In the genomic region with DNA sequence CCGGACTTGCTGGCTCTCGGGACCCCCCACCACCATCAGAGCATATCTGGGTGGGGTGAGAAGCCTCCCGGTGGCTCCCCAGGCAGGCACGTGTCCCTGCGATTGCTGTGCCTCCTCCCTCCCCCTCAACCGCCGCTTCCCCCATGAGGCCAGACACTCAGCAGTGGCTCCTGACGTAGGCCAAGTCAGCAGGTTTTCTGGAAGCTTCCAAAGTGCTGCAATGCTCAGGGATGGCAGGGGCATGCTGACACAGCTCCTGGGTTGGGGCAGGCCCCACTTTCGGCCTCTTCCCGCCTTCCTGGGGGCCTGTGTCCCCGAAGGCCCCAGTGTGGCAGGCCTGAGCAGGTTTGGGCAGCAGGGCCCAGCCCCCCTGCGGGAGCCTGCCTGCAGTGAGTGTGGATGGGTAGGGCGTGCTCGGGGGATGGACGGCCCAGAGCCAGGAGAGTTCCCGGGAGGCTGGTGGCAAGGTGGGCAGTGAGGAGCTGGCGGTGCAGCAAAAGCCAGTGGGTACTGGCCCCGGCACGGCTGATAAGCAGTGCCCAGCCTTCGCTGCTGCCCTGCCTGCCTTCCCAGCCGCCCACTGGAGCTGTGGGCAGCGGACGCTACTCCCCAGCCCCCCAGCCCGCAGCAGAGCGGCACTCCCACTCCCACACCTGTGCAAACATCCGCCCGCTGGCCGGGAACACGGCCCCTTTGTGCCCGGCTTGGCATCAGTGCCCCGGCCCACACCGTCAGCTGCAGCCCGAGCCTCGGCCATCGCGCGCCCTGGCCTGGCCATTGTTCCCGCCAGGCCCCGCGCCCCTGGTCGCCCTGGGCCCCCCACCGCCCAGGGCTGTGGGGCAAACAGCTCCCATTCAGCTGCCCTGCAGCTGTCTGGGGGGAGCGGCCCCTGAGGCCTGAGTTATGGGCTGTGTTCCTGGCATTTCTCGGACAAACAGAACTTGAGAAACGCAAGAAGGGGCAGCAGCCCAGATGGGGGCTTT, we compare ENCODE assay signal across 9 cellular contexts.
DNase-seq lines count a peak whose midpoint lies in the region; ATAC-seq and TF ChIP-seq lines count a peak whose summit lies in the region.
"Had no signal": no experiment of that assay in that cellular context is flagged by ENCODE, and none has a peak within 500 bp of the region (broad histone marks: within the 10 kb centered on the region; RNA-seq: fewer than 3 reads in every experiment).

No MANE protein-coding gene starts in this region.

- 31 to 77% methylated on average over 45 of the region's 45 CpGs for WGBS in sigmoid colon, 2 donors

- H3K36me3 Mint-ChIP-seq in WTC11 = no peaks in the 10 kb centered on the region

- H3K4me3 Mint-ChIP-seq in WTC11 = no peak overlapping the region

- ATAC-seq in WTC11 (no peak), HG03097 (IDR thresholded peaks at IDR 0.05; ENCODE audit: low FRiP score, unreplicated experiment) (no peak)

- TF ChIP-seq CTCF in WTC11 (IDR thresholded peaks at IDR 0.05) (no peak), sigmoid colon (IDR thresholded peaks at IDR 0.05) (no peak)

- no peaks in the 10 kb centered on the region for H3K9me3 Mint-ChIP-seq in WTC11

- in situ Hi-C loops in HAP-1 (cut with MboI; ENCODE audit: low sequenced_read_pairs) = no loop called here

- POLR2A ChIA-PET in WTC11 (lab: Charles Lee) = no interaction called here

- intact Hi-C loops in sigmoid colon (cut with DNase I) = loop anchor here (10.0 kb wide), 1 partner anchor 230 kb away; no protein-coding TSS in a partner anchor

- H3K27me3 ChIP-seq in sigmoid colon = no peaks in the 10 kb centered on the region
- H3K27me3 ChIP-seq in HAP-1 (ENCODE audit: low read depth) = no peaks in the 10 kb centered on the region

- no peak for TF ChIP-seq POLR2A in sigmoid colon (IDR thresholded peaks at IDR 0.05)

- H3K4me3 ChIP-seq in sigmoid colon (no peak overlapping the region), HAP-1 (no peak overlapping the region)
- H3K4me3 ChIP-seq: lung had no signal

- no peak overlapping the region for H3K27ac Mint-ChIP-seq in WTC11

- H3K27me3 Mint-ChIP-seq in WTC11 (ENCODE audit: low read depth) = peaks cover 50% of the 10 kb centered on the region

- no peak overlapping the region for H3K27ac ChIP-seq in sigmoid colon

- no peaks in the 10 kb centered on the region for H3K4me1 Mint-ChIP-seq in WTC11

- CTCF ChIA-PET in WTC11 (lab: Charles Lee) = no interaction called here

- DNase-seq in NCI-H1092 treated with DMSO at 0.1 percent for 48 hours (lab: John Stamatoyannopoulos, UW) (peak; percentile 68), WTC11 (ENCODE audit: low spot score) (peak; percentile 9), inferior parietal cortex (ENCODE audit: extremely low spot score) (peak; percentile 5), sigmoid colon (peak; percentile 52), HAP-1 (ENCODE audit: low spot score in 2 of 2) (no peak), putamen (ENCODE audit: low spot score) (no peak)
- DNase-seq: NCI-H2081 had no signal

- H3K9me3 ChIP-seq in sigmoid colon (no peaks in the 10 kb centered on the region), HAP-1 (no peaks in the 10 kb centered on the region)

- H3K36me3 ChIP-seq in sigmoid colon = no peaks in the 10 kb centered on the region
- no peaks in the 10 kb centered on the region for H3K36me3 ChIP-seq in HAP-1 (replicated peaks)

- TF ChIP-seq EP300 in sigmoid colon (IDR thresholded peaks at IDR 0.05) = no peak

- no peaks in the 10 kb centered on the region for H3K4me1 ChIP-seq in sigmoid colon
- H3K4me1 ChIP-seq in HAP-1 = no peaks in the 10 kb centered on the region

TF ChIP-seq in WTC11, 78 proteins besides CTCF, POLR2A, EP300 and RAD21 (continues in another document):
- TF ChIP-seq, protein P1, sequence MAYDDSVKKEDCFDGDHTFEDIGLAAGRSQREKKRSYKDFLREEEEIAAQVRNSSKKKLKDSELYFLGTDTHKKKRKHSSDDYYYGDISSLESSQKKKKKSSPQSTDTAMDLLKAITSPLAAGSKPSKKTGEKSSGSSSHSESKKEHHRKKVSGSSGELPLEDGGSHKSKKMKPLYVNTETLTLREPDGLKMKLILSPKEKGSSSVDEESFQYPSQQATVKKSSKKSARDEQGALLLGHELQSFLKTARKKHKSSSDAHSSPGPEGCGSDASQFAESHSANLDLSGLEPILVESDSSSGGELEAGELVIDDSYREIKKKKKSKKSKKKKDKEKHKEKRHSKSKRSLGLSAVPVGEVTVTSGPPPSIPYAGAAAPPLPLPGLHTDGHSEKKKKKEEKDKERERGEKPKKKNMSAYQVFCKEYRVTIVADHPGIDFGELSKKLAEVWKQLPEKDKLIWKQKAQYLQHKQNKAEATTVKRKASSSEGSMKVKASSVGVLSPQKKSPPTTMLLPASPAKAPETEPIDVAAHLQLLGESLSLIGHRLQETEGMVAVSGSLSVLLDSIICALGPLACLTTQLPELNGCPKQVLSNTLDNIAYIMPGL (CRISPR knock-in tag; IDR thresholded peaks at IDR 0.05) = no peak
- TF ChIP-seq OVOL2 (CRISPR knock-in tag; IDR thresholded peaks at IDR 0.05; ENCODE audit: borderline replicate concordance) (no peak), MYBL2 (CRISPR knock-in tag; IDR thresholded peaks at IDR 0.05) (no peak), IRF2 (CRISPR knock-in tag; IDR thresholded peaks at IDR 0.05; ENCODE audit: borderline replicate concordance, low read depth) (no peak), TEAD4 (CRISPR knock-in tag; IDR thresholded peaks at IDR 0.05) (no peak), SP1 (CRISPR knock-in tag; conservative IDR thresholded peaks at IDR 0.05) (no peak), ZNF317 (CRISPR knock-in tag; IDR thresholded peaks at IDR 0.05; ENCODE audit: borderline replicate concordance, low read depth) (no peak), GABPB1 (CRISPR knock-in tag; IDR thresholded peaks at IDR 0.05) (no peak), KAT7 (CRISPR knock-in tag; IDR thresholded peaks at IDR 0.05; ENCODE audit: borderline replicate concordance) (no peak), CREM (CRISPR knock-in tag; IDR thresholded peaks at IDR 0.05) (no peak), ZNF423 (CRISPR knock-in tag; IDR thresholded peaks at IDR 0.05) (no peak), ZNF138 (CRISPR knock-in tag; conservative IDR thresholded peaks at IDR 0.05) (no peak), ZNF671 (CRISPR knock-in tag; IDR thresholded peaks at IDR 0.05) (no peak), ZNF232 (CRISPR knock-in tag; IDR thresholded peaks at IDR 0.05) (no peak)
- TF ChIP-seq, protein P2, sequence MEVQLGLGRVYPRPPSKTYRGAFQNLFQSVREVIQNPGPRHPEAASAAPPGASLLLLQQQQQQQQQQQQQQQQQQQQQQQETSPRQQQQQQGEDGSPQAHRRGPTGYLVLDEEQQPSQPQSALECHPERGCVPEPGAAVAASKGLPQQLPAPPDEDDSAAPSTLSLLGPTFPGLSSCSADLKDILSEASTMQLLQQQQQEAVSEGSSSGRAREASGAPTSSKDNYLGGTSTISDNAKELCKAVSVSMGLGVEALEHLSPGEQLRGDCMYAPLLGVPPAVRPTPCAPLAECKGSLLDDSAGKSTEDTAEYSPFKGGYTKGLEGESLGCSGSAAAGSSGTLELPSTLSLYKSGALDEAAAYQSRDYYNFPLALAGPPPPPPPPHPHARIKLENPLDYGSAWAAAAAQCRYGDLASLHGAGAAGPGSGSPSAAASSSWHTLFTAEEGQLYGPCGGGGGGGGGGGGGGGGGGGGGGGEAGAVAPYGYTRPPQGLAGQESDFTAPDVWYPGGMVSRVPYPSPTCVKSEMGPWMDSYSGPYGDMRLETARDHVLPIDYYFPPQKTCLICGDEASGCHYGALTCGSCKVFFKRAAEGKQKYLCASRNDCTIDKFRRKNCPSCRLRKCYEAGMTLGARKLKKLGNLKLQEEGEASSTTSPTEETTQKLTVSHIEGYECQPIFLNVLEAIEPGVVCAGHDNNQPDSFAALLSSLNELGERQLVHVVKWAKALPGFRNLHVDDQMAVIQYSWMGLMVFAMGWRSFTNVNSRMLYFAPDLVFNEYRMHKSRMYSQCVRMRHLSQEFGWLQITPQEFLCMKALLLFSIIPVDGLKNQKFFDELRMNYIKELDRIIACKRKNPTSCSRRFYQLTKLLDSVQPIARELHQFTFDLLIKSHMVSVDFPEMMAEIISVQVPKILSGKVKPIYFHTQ (CRISPR knock-in tag; IDR thresholded peaks at IDR 0.05) = no peak
- TF ChIP-seq, protein P3, sequence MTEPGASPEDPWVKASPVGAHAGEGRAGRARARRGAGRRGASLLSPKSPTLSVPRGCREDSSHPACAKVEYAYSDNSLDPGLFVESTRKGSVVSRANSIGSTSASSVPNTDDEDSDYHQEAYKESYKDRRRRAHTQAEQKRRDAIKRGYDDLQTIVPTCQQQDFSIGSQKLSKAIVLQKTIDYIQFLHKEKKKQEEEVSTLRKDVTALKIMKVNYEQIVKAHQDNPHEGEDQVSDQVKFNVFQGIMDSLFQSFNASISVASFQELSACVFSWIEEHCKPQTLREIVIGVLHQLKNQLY (CRISPR knock-in tag; IDR thresholded peaks at IDR 0.05) = no peak
- TF ChIP-seq, protein P4, sequence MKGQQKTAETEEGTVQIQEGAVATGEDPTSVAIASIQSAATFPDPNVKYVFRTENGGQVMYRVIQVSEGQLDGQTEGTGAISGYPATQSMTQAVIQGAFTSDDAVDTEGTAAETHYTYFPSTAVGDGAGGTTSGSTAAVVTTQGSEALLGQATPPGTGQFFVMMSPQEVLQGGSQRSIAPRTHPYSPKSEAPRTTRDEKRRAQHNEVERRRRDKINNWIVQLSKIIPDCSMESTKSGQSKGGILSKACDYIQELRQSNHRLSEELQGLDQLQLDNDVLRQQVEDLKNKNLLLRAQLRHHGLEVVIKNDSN (CRISPR knock-in tag; IDR thresholded peaks at IDR 0.05) = no peak
- TF ChIP-seq, protein P5, sequence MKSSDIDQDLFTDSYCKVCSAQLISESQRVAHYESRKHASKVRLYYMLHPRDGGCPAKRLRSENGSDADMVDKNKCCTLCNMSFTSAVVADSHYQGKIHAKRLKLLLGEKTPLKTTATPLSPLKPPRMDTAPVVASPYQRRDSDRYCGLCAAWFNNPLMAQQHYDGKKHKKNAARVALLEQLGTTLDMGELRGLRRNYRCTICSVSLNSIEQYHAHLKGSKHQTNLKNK (CRISPR knock-in tag; IDR thresholded peaks at IDR 0.05) = no peak
- TF ChIP-seq, protein P6, sequence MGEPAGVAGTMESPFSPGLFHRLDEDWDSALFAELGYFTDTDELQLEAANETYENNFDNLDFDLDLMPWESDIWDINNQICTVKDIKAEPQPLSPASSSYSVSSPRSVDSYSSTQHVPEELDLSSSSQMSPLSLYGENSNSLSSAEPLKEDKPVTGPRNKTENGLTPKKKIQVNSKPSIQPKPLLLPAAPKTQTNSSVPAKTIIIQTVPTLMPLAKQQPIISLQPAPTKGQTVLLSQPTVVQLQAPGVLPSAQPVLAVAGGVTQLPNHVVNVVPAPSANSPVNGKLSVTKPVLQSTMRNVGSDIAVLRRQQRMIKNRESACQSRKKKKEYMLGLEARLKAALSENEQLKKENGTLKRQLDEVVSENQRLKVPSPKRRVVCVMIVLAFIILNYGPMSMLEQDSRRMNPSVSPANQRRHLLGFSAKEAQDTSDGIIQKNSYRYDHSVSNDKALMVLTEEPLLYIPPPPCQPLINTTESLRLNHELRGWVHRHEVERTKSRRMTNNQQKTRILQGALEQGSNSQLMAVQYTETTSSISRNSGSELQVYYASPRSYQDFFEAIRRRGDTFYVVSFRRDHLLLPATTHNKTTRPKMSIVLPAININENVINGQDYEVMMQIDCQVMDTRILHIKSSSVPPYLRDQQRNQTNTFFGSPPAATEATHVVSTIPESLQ (CRISPR knock-in tag; IDR thresholded peaks at IDR 0.05) = no peak

Comparison
In these comparisons a context has a peak if more than half of its experiments do, and no peak if none do; other contexts are left out.
1. DNase-seq: peak in NCI-H1092 treated with DMSO at 0.1 percent for 48 hours (single experiment), WTC11 (single experiment), inferior parietal cortex (single experiment) and sigmoid colon (single experiment); none in HAP-1 (0 of 2) and putamen (single experiment).